In genomic region chr11:57566035-57566504, GRCh38 we compare ENCODE assay signal across 8 cellular contexts. TPM values are rescaled to one million over a fixed set of nuclear protein-coding genes. Genes with fewer than 3 reads are reported as not detected.
A peak's percentile ranks its signal among the peaks of the same experiment; 100 is the strongest.
DNase-seq lines count a peak whose midpoint lies in the region; ATAC-seq and TF ChIP-seq lines count a peak whose summit lies in the region.

No MANE protein-coding gene starts in this region.

- H3K4me1 ChIP-seq in lung (ENCODE audit: control insufficient read depth in 2 of 2, insufficient read depth in 2 of 2, low read length in 2 of 2) (peaks cover 0 to 4% of the 10 kb centered on the region in 2 donors), thymus (ENCODE audit: control insufficient read depth, insufficient read depth, low read length) (peaks cover 6% of the 10 kb centered on the region)

- H3K36me3 ChIP-seq in lung (ENCODE audit: control insufficient read depth in 2 of 2, insufficient read depth in 2 of 2, low read length in 2 of 2): peaks cover 0 to 1% of the 10 kb centered on the region in 2 donors
- no peaks in the 10 kb centered on the region for H3K36me3 ChIP-seq in thymus (ENCODE audit: control insufficient read depth, insufficient read depth)

- H3K27me3 ChIP-seq in lung (ENCODE audit: control insufficient read depth, insufficient read depth) (no peaks in the 10 kb centered on the region), thymus (ENCODE audit: control insufficient read depth, insufficient read depth) (no peaks in the 10 kb centered on the region)

- H3K27ac ChIP-seq in coronary artery (peak overlapping the region; percentile 66 to 85), lung (ENCODE audit: low read depth in 1 of 2, low read length in 1 of 2) (peak overlapping the region; percentile 75 to 84), thymus (ENCODE audit: low read depth) (peak overlapping the region; percentile 85)

- H3K4me3 ChIP-seq in coronary artery (peak overlapping the region; percentile 87), lung (no peak overlapping the region), thymus (ENCODE audit: low read length) (peak overlapping the region; percentile 76)

- DNase-seq in Daoy (ENCODE audit: low read depth) (peak; percentile 51), SIG-M5 treated with dmso at 0.1 percent for 504 hours (lab: John Stamatoyannopoulos, UW; ENCODE audit: unreplicated experiment) (peak; percentile 44), coronary artery (ENCODE audit: low spot score) (no peak), lung (ENCODE audit: low spot score) (no peak), epidermal melanocyte (ENCODE audit: insufficient read length, low spot score) (no peak)

- H3K9me3 ChIP-seq in lung (ENCODE audit: control insufficient read depth in 2 of 2, insufficient read depth in 1 of 2, low read length in 1 of 2) (no peaks in the 10 kb centered on the region), thymus (ENCODE audit: control insufficient read depth) (no peaks in the 10 kb centered on the region)

- peak; percentile 76 for ATAC-seq in GM19395 (IDR thresholded peaks at IDR 0.05; ENCODE audit: unreplicated experiment)
- ATAC-seq in HG03442 (IDR thresholded peaks at IDR 0.05; ENCODE audit: unreplicated experiment): peak; percentile 54
- ATAC-seq in lung (ENCODE audit: insufficient read depth, low FRiP score): peak; percentile 38

- 15 to 19% methylated on average over 3 of the region's 3 CpGs for WGBS in lung, 2 donors
- 10% methylated on average over 3 of the region's 3 CpGs for WGBS in thymus

- TF ChIP-seq CTCF in coronary artery (IDR thresholded peaks at IDR 0.05) (no peak), lung (IDR thresholded peaks at IDR 0.05; ENCODE audit: control extremely low read depth, extremely low read depth) (no peak)

RNA-seq across cellular contexts. Expression of gene UBE2L6, which starts 1.4 kb away (rescaled TPM):
- 22.4 and 29.8 TPM in 2 replicates for total RNA-seq in Daoy (2014; rRNA removed; shearing (Covaris generic))
- total RNA-seq in lung: 10 to 100 TPM; 38.9 to 97.1 TPM
- polyA plus RNA-seq in lung (100 to 1,000 TPM in 1 of 2 donors, 10 to 100 TPM in 1; 44.9 to 129 TPM), thymus (98.7 TPM)

RNA-seq across cellular contexts. Expression of gene SMTNL1, which starts 28.7 kb away (rescaled TPM):
- not detected in 2 replicates for total RNA-seq in Daoy (2014; rRNA removed; shearing (Covaris generic))
- not detected for total RNA-seq in lung
- polyA plus RNA-seq in lung (not detected), thymus (0.05 TPM)

RNA-seq across cellular contexts. Expression of gene SERPING1, which starts 31.4 kb away (rescaled TPM):
- total RNA-seq in Daoy (2014; rRNA removed; shearing (Covaris generic)): 4.6 TPM in 1 of 2 replicates, not detected in the other
- total RNA-seq in lung: 100 to 1,000 TPM; 102 to 407 TPM
- polyA plus RNA-seq in lung: 100 to 1,000 TPM; 214 to 418 TPM
- polyA plus RNA-seq in thymus: 164 TPM

RNA-seq across cellular contexts. Expression of gene TIMM10, which starts 35.5 kb away (rescaled TPM):
- total RNA-seq in Daoy (2014; rRNA removed; shearing (Covaris generic)): 164 and 188 TPM in 2 replicates
- total RNA-seq in lung: 10 to 100 TPM; 10.4 to 46.5 TPM
- 10 to 100 TPM; 45.1 to 64.7 TPM for polyA plus RNA-seq in lung
- 49.3 TPM for polyA plus RNA-seq in thymus

RNA-seq across cellular contexts. Expression of gene SLC43A1, which starts 50.6 kb away (rescaled TPM):
- 5.6 and 9.0 TPM in 2 replicates for total RNA-seq in Daoy (2014; rRNA removed; shearing (Covaris generic))
- 10 to 100 TPM; 18.5 to 18.7 TPM for total RNA-seq in lung
- polyA plus RNA-seq in lung (10 to 100 TPM; 10.3 to 14.8 TPM), thymus (5.1 TPM)

Comparison
In these comparisons a context has a peak if more than half of its experiments do, and no peak if none do; other contexts are left out.
1. DNase-seq: peak in Daoy (single experiment) and SIG-M5 treated with dmso at 0.1 percent for 504 hours (single experiment); none in coronary artery (single experiment), lung (single experiment) and epidermal melanocyte (single experiment).
2. RNA of gene SERPING1, which starts 31.4 kb away (total RNA-seq): 102 to 407 TPM in lung; 4.6 TPM in Daoy; every median in the first group is over 10 times any median in the second.
3. Peak in every context shown above with its lines, with median percentiles within 50 percentile points of each other: ATAC-seq and H3K27ac ChIP-seq.